ENCODE assay signal across 19 cellular contexts in the genomic region with DNA sequence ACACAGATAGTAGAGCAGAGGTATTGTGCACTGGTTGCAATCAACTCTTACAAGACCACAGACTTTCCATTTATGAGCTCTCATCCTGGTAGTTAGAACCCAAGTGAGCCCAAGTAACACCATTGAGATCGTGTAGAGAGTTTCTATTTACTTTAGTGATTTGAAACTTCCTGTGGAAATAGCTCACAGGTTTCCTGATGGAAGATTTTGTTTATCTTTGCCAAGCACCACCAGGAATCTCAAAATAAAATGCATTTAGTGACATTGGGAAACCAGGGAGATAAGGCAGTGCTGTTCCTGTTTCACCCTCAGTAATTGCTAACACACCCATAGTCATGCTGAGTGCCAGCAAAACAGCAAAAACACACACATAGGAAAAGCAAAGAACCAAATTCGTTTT.
DNase-seq lines count a peak whose midpoint lies in the region; ATAC-seq, FAIRE-seq and TF ChIP-seq lines count a peak whose summit lies in the region.
"Had no signal": no experiment of that assay in that cellular context is flagged by ENCODE, and none has a peak within 500 bp of the region (broad histone marks: within the 10 kb centered on the region; RNA-seq: fewer than 3 reads in every experiment).

No MANE protein-coding gene starts in this region.

- DNase-seq in A549 (ENCODE audit: low read depth in 1 of 2, low spot score in 1 of 2) (no peak), fibroblast of the aortic adventitia (ENCODE audit: low read depth) (peak; percentile 21), SKM-1 treated with dmso at 0.1 percent for 144 hours (lab: John Stamatoyannopoulos, UW; ENCODE audit: unreplicated experiment) (no peak), GM19238 (ENCODE audit: insufficient read length, low spot score) (no peak)
- no peak for DNase-seq in activated CD8-positive, alpha-beta memory T cell treated with anti-CD3 and anti-CD28 coated beads, Interleukin-2, amount 50 U/mL, for 48 hours
- DNase-seq: activated CD4-positive, alpha-beta T cell treated with anti-CD3 and anti-CD28 coated beads, Interleukin-2, amount 10 ng/mL, durations not matched to agents 24 days and 14 days; activated gamma-delta T cell; amygdala; CD4-positive, CD25-positive, alpha-beta regulatory T cell; MM.1S; PC-9; T-helper 9 cell had no signal

- TF ChIP-seq CTCF in A549 (IDR thresholded peaks at IDR 0.05) = no peak
- TF ChIP-seq CTCF in fibroblast of the aortic adventitia (IDR thresholded peaks at IDR 0.05; ENCODE audit: insufficient read depth, low read length) = no peak

- no peak for ATAC-seq in A549
- ATAC-seq in HG03159 (IDR thresholded peaks at IDR 0.05; ENCODE audit: unreplicated experiment) = no peak

- no peak overlapping the region for H3K4me2 ChIP-seq in A549
- H3K4me2 ChIP-seq: PC-9 had no signal

- TF ChIP-seq EP300 in A549 (IDR thresholded peaks at IDR 0.05) = no peak

- POLR2A ChIA-PET in A549 (lab: Yijun Ruan, JAX) = no interaction called here

- no peak for FAIRE-seq in A549 (lab: Jason Lieb, UNC)
- FAIRE-seq: GM12891 had no signal

- 2% methylated on average over 2 of the region's 2 CpGs for WGBS in A549 (ENCODE audit: missing lambda C conversion rate)
- WGBS in mesodermal cell (ENCODE audit: insufficient coverage in 2 of 2), 2 experiments = 7% methylated on average over 2 of the region's 2 CpGs; no CpG with 5 or more reads in 1 of the 2 experiments

- H3K4me3 ChIP-seq in A549 (no peak overlapping the region), HUES6 (ENCODE audit: low read depth, low read length) (no peak overlapping the region), fibroblast of the aortic adventitia (ENCODE audit: low read depth, low read length) (no peak overlapping the region), mesodermal cell (ENCODE audit: extremely low read depth, insufficient read depth, low read length, poor library complexity, severe bottlenecking) (no peak overlapping the region)
- H3K4me3 ChIP-seq: HAP-1, PC-9, SJSA1, suprapubic skin had no signal

- H3K36me3 ChIP-seq in HUES6 (ENCODE audit: control insufficient read depth, insufficient read depth, low read length) (peaks cover 54% of the 10 kb centered on the region), mesodermal cell (ENCODE audit: control insufficient read depth, insufficient read depth, low read length) (peaks cover 77% of the 10 kb centered on the region)
- H3K36me3 ChIP-seq: HAP-1, SJSA1, suprapubic skin had no signal

- TF ChIP-seq RAD21 in A549 (conservative IDR thresholded peaks at IDR 0.05 in 1 of 2, IDR thresholded peaks at IDR 0.05 in 1 of 2) = no peak

- no peak for TF ChIP-seq POLR2A in A549 (IDR thresholded peaks at IDR 0.05; ENCODE audit: low read length)

- H3K9me3 ChIP-seq in A549 = no peaks in the 10 kb centered on the region
- H3K9me3 ChIP-seq in HUES6 (ENCODE audit: control insufficient read depth, insufficient read depth, low read depth, low read length) = no peaks in the 10 kb centered on the region
- no peaks in the 10 kb centered on the region for H3K9me3 ChIP-seq in mesodermal cell (ENCODE audit: control insufficient read depth, low read length)
- H3K9me3 ChIP-seq: HAP-1, SJSA1, suprapubic skin had no signal

- no peak overlapping the region for H3K9ac ChIP-seq in HUES6 (ENCODE audit: low read length)

- CTCF ChIA-PET in A549 (lab: Yijun Ruan, JAX) = no interaction called here

- H3K4me1 ChIP-seq in A549 (no peaks in the 10 kb centered on the region), HUES6 (ENCODE audit: control insufficient read depth, insufficient read depth, low read length) (peaks cover 46% of the 10 kb centered on the region), mesodermal cell (ENCODE audit: control insufficient read depth, insufficient read depth, low read length, poor library complexity, severe bottlenecking) (peaks cover 35% of the 10 kb centered on the region)

- no peaks in the 10 kb centered on the region for H3K27me3 ChIP-seq in HUES6 (ENCODE audit: control insufficient read depth, insufficient read depth, low read length)
- H3K27me3 ChIP-seq: SJSA1 had no signal

- H3K27ac ChIP-seq in A549 (no peak overlapping the region), HUES6 (ENCODE audit: low read depth, low read length) (peak overlapping the region; percentile 12; the same call in 1 of the 2 replicates), mesodermal cell (ENCODE audit: low read depth, low read length, severe bottlenecking) (peak overlapping the region; percentile 57)
- H3K27ac ChIP-seq: PC-9, SJSA1, suprapubic skin had no signal

TF ChIP-seq in A549, 52 proteins besides CTCF, POLR2A, EP300 and RAD21:
- TF ChIP-seq RNF2 (IDR thresholded peaks at IDR 0.05; ENCODE audit: borderline replicate concordance, low read depth) (peak; percentile 21; the same call in 1 of the 2 replicates), NR3C1 (IDR thresholded peaks at IDR 0.05) (no peak)
TF ChIP-seq in A549: peak in this region for 1.

Comparison
In these comparisons a context has a peak if more than half of its experiments do, and no peak if none do; other contexts are left out.
1. H3K27ac ChIP-seq: peak in HUES6 (single experiment) and mesodermal cell (single experiment); none in A549 (0 of 2).